Comparison of ENCODE assay signal across 1 cellular context in the genomic region with DNA sequence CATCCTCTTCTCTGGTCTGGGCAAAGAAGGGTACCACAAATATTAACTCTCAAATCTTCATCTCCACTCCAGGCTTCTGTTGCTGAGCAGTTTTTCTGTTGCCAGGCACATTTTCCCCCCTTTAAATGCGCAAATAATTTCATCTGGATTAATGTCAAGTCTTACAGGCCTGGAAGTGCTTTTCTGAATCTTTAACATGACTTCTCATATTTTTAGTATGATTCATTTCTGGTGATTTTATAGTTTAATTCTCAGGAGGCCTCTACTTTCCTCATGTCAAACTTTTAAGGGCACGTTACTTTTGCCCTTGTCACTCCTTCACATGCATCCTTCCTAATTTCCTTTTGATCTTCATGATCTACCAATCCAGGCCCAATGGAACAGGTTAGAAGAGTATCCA.
TF ChIP-seq lines count a peak whose summit lies in the region.

No MANE protein-coding gene starts in this region.

TF ChIP-seq in SK-N-SH treated with all-trans-retinoic acid at 6 μM for 48 hours, 23 proteins besides CTCF, POLR2A, EP300 and RAD21 (continued from another document):
- TF ChIP-seq, protein P1, sequence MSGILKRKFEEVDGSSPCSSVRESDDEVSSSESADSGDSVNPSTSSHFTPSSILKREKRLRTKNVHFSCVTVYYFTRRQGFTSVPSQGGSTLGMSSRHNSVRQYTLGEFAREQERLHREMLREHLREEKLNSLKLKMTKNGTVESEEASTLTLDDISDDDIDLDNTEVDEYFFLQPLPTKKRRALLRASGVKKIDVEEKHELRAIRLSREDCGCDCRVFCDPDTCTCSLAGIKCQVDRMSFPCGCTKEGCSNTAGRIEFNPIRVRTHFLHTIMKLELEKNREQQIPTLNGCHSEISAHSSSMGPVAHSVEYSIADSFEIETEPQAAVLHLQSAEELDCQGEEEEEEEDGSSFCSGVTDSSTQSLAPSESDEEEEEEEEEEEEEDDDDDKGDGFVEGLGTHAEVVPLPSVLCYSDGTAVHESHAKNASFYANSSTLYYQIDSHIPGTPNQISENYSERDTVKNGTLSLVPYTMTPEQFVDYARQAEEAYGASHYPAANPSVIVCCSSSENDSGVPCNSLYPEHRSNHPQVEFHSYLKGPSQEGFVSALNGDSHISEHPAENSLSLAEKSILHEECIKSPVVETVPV (CRISPR knock-in tag; IDR thresholded peaks at IDR 0.05) = no peak
- TF ChIP-seq ARNTL (CRISPR knock-in tag; IDR thresholded peaks at IDR 0.05; ENCODE audit: borderline replicate concordance, low read depth) (no peak), TSHZ2 (CRISPR knock-in tag; IDR thresholded peaks at IDR 0.05) (no peak), GLIS3 (CRISPR knock-in tag; IDR thresholded peaks at IDR 0.05) (no peak), PPARA (CRISPR knock-in tag; IDR thresholded peaks at IDR 0.05; ENCODE audit: borderline replicate concordance) (no peak), ZFP3 (CRISPR knock-in tag; IDR thresholded peaks at IDR 0.05) (no peak), CREB5 (CRISPR knock-in tag; IDR thresholded peaks at IDR 0.05; ENCODE audit: low read depth) (no peak), TCF4 (CRISPR knock-in tag; IDR thresholded peaks at IDR 0.05; ENCODE audit: borderline replicate concordance) (no peak), ISL1 (CRISPR knock-in tag; IDR thresholded peaks at IDR 0.05) (no peak), TOX (CRISPR knock-in tag; IDR thresholded peaks at IDR 0.05; ENCODE audit: borderline replicate concordance) (no peak), BACH2 (CRISPR knock-in tag; IDR thresholded peaks at IDR 0.05; ENCODE audit: borderline replicate concordance) (no peak)
- TF ChIP-seq, protein P2, sequence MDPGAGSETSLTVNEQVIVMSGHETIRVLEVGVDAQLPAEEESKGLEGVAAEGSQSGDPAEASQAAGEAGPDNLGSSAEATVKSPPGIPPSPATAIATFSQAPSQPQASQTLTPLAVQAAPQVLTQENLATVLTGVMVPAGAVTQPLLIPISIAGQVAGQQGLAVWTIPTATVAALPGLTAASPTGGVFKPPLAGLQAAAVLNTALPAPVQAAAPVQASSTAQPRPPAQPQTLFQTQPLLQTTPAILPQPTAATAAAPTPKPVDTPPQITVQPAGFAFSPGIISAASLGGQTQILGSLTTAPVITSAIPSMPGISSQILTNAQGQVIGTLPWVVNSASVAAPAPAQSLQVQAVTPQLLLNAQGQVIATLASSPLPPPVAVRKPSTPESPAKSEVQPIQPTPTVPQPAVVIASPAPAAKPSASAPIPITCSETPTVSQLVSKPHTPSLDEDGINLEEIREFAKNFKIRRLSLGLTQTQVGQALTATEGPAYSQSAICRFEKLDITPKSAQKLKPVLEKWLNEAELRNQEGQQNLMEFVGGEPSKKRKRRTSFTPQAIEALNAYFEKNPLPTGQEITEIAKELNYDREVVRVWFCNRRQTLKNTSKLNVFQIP (CRISPR knock-in tag; IDR thresholded peaks at IDR 0.05; ENCODE audit: borderline replicate concordance, low read depth) = no peak
- TF ChIP-seq, protein P3, sequence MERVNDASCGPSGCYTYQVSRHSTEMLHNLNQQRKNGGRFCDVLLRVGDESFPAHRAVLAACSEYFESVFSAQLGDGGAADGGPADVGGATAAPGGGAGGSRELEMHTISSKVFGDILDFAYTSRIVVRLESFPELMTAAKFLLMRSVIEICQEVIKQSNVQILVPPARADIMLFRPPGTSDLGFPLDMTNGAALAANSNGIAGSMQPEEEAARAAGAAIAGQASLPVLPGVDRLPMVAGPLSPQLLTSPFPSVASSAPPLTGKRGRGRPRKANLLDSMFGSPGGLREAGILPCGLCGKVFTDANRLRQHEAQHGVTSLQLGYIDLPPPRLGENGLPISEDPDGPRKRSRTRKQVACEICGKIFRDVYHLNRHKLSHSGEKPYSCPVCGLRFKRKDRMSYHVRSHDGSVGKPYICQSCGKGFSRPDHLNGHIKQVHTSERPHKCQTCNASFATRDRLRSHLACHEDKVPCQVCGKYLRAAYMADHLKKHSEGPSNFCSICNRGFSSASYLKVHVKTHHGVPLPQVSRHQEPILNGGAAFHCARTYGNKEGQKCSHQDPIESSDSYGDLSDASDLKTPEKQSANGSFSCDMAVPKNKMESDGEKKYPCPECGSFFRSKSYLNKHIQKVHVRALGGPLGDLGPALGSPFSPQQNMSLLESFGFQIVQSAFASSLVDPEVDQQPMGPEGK (CRISPR knock-in tag; IDR thresholded peaks at IDR 0.05; ENCODE audit: borderline replicate concordance) = no peak
